Comparison of ENCODE assay signal across 31 cellular contexts in genomic region chr11:36433896-36434295, GRCh38.
"Had no signal": no experiment of that assay in that cellular context is flagged by ENCODE, and none has a peak within 500 bp of the region (broad histone marks: within the 10 kb centered on the region; RNA-seq: fewer than 3 reads in every experiment).

No MANE protein-coding gene starts in this region.

- H3K4me3 ChIP-seq: adrenal gland, body of pancreas, gastrocnemius medialis, hepatocyte, pancreas, prostate gland, skin epidermis, suprapubic skin, tibial artery, upper lobe of right lung had no signal

- ATAC-seq: activated CD8-positive, alpha-beta T cell treated with anti-CD3 and anti-CD28 coated beads for 36 hours; activated T-cell treated with anti-CD3 and anti-CD28 coated beads, Interleukin-2, amount 50 U/mL, for 72 hours; body of pancreas; gastrocnemius medialis; left cardiac atrium; pancreas; sciatic nerve had no signal

- H3K27ac Mint-ChIP-seq: activated B cell treated with CpG ODN at 0.5 μM for 24 hours; activated CD8-positive, alpha-beta T cell treated with anti-CD3 and anti-CD28 coated beads for 36 hours; activated naive CD8-positive, alpha-beta T cell; mesothelial cell of epicardium had no signal

- H3K4me1 Mint-ChIP-seq: activated B cell treated with CpG ODN at 0.5 μM for 24 hours, naive B cell had no signal

- H3K36me3 Mint-ChIP-seq: activated naive CD8-positive, alpha-beta T cell had no signal

- H3K4me3 Mint-ChIP-seq: activated B cell treated with CpG ODN at 0.5 μM for 24 hours; activated CD8-positive, alpha-beta T cell treated with anti-CD3 and anti-CD28 coated beads for 36 hours; activated naive CD8-positive, alpha-beta T cell; activated T-cell treated with anti-CD3 and anti-CD28 coated beads, Interleukin-2, amount 50 U/mL, for 72 hours; mesothelial cell of epicardium; naive B cell; neural crest cell had no signal

- H3K4me1 ChIP-seq: body of pancreas, pancreas, prostate gland, tibial artery had no signal

- H2AFZ ChIP-seq: hepatocyte had no signal

- H3K27me3 ChIP-seq: adrenal gland, body of pancreas, gastrocnemius medialis, hepatocyte, pancreas, suprapubic skin, tibial artery, upper lobe of right lung had no signal

- H3K4me2 ChIP-seq: hepatocyte had no signal

- H3K27ac ChIP-seq: adrenal gland, body of pancreas, gastrocnemius medialis, pancreas, prostate gland, skin epidermis, suprapubic skin, tibial artery, upper lobe of right lung had no signal

- H3K9me3 Mint-ChIP-seq: activated B cell treated with CpG ODN at 0.5 μM for 24 hours; activated CD8-positive, alpha-beta T cell treated with anti-CD3 and anti-CD28 coated beads for 36 hours; activated T-cell treated with anti-CD3 and anti-CD28 coated beads, Interleukin-2, amount 50 U/mL, for 72 hours; mesothelial cell of epicardium; naive B cell; neural crest cell had no signal

- H3K9me3 ChIP-seq: adrenal gland, body of pancreas, gastrocnemius medialis, pancreas, prostate gland, suprapubic skin, tibial artery, upper lobe of right lung had no signal

- H3K36me3 ChIP-seq: adrenal gland, gastrocnemius medialis, pancreas, prostate gland, suprapubic skin, tibial artery, upper lobe of right lung had no signal

- DNase-seq: activated B cell treated with CpG ODN at 0.5 μM for 24 hours; activated CD4-positive, alpha-beta T cell treated with anti-CD3 and anti-CD28 coated beads, Interleukin-2, amount 50 U/mL, for 1 hour; activated CD8-positive, alpha-beta T cell treated with anti-CD3 and anti-CD28 coated beads for 36 hours; activated naive CD4-positive, alpha-beta T cell treated with Interleukin-2 at 50 U/mL for 16 hours; activated T-cell treated with anti-CD3 and anti-CD28 coated beads, Interleukin-2, amount 50 U/mL, for 72 hours; adrenal gland; aorta; body of pancreas; dermis blood vessel endothelial cell; effector CD8-positive, alpha-beta T cell; erythroblast; gastrocnemius medialis; left cardiac atrium; mammary epithelial cell; naive B cell; nucleus accumbens; pancreas; retina; stimulated activated CD4-positive, alpha-beta T cell treated with anti-CD3 and anti-CD28 coated beads, Interleukin-4, amount 100 ng/mL, for 24 hours; stimulated activated naive CD4-positive, alpha-beta T cell; T-helper 2 cell; tibial artery; upper lobe of right lung had no signal

- H3K27me3 Mint-ChIP-seq: activated B cell treated with CpG ODN at 0.5 μM for 24 hours, naive B cell had no signal

- H3K79me2 ChIP-seq: hepatocyte had no signal
